24 cellular contexts compared by ENCODE assay signal in genomic region chr6:80728830-80729229, GRCh38.
"Had no signal": no experiment of that assay in that cellular context is flagged by ENCODE, and none has a peak within 500 bp of the region (broad histone marks: within the 10 kb centered on the region; RNA-seq: fewer than 3 reads in every experiment).

No MANE protein-coding gene starts in this region.

- ATAC-seq: activated CD8-positive, alpha-beta T cell treated with anti-CD3 and anti-CD28 coated beads, Interleukin-2, amount 10 ng/mL, durations not matched to agents 7 days and 5 days; T-helper 17 cell; WTC11 had no signal

- H3K4me3 Mint-ChIP-seq: activated CD8-positive, alpha-beta T cell treated with anti-CD3 and anti-CD28 coated beads, Interleukin-2, amount 10 ng/mL, durations not matched to agents 7 days and 5 days; activated naive CD4-positive, alpha-beta T cell treated with anti-CD3 and anti-CD28 coated beads, Interleukin-2, amount 50 U/mL, for 24 hours; activated T-helper 1 cell treated with anti-CD3 and anti-CD28 coated beads, Interleukin-12 subunit alpha, Interleukin-12 subunit beta, Interleukin-2, Interleukin-4 antibody, amounts not matched to agents 30 ng/mL and 10 ng/mL and 1 ng/mL, durations not matched to agents 14 hours and 24 hours and 36 hours; central memory CD8-positive, alpha-beta T cell; T-helper 17 cell; WTC11 had no signal

- H3K27ac Mint-ChIP-seq: activated CD8-positive, alpha-beta T cell treated with anti-CD3 and anti-CD28 coated beads, Interleukin-2, amount 10 ng/mL, durations not matched to agents 7 days and 5 days; activated naive CD4-positive, alpha-beta T cell treated with anti-CD3 and anti-CD28 coated beads, Interleukin-2, amount 50 U/mL, for 24 hours; activated T-helper 1 cell treated with anti-CD3 and anti-CD28 coated beads, Interleukin-12 subunit alpha, Interleukin-12 subunit beta, Interleukin-2, Interleukin-4 antibody, amounts not matched to agents 30 ng/mL and 10 ng/mL and 1 ng/mL, durations not matched to agents 14 hours and 24 hours and 36 hours; T-helper 17 cell; WTC11 had no signal

- H3K4me1 Mint-ChIP-seq: activated naive CD4-positive, alpha-beta T cell treated with anti-CD3 and anti-CD28 coated beads, Interleukin-2, amount 50 U/mL, for 24 hours; central memory CD8-positive, alpha-beta T cell; T-helper 17 cell; WTC11 had no signal

- H3K9me3 Mint-ChIP-seq: activated naive CD4-positive, alpha-beta T cell treated with anti-CD3 and anti-CD28 coated beads, Interleukin-2, amount 50 U/mL, for 24 hours; activated T-helper 1 cell treated with anti-CD3 and anti-CD28 coated beads, Interleukin-12 subunit alpha, Interleukin-12 subunit beta, Interleukin-2, Interleukin-4 antibody, amounts not matched to agents 30 ng/mL and 10 ng/mL and 1 ng/mL, durations not matched to agents 14 hours and 24 hours and 36 hours; WTC11 had no signal

- H3K27me3 Mint-ChIP-seq: activated naive CD4-positive, alpha-beta T cell treated with anti-CD3 and anti-CD28 coated beads, Interleukin-2, amount 50 U/mL, for 24 hours; central memory CD8-positive, alpha-beta T cell; T-helper 17 cell had no signal

- H3K27ac ChIP-seq: KMS-11 had no signal

- H3K36me3 Mint-ChIP-seq: activated naive CD4-positive, alpha-beta T cell treated with anti-CD3 and anti-CD28 coated beads, Interleukin-2, amount 50 U/mL, for 24 hours; WTC11 had no signal

- DNase-seq: activated CD4-positive, alpha-beta T cell treated with anti-CD3 and anti-CD28 coated beads for 48 hours; activated CD4-positive, alpha-beta T cell treated with anti-CD3 and anti-CD28 coated beads, Interleukin-2, amount 50 U/mL, for 4 hours; activated CD4-positive, CD25-positive, alpha-beta regulatory T cell treated with anti-CD3 and anti-CD28 coated beads, Interleukin-2, amount 50 U/mL, for 72 hours; activated CD8-positive, alpha-beta memory T cell treated with anti-CD3 and anti-CD28 coated beads, Interleukin-2, amount 50 U/mL, for 48 hours; activated CD8-positive, alpha-beta T cell treated with anti-CD3 and anti-CD28 coated beads, Interleukin-2, amount 10 ng/mL, durations not matched to agents 7 days and 5 days; activated effector memory CD4-positive, alpha-beta T cell treated with Interleukin-2 at 50 U/mL for 16 hours; activated naive CD4-positive, alpha-beta T cell; activated T-cell treated with anti-CD3 and anti-CD28 coated beads, Interleukin-2, amount 50 U/mL, for 1 hour; aorta; MM.1S; NCI-H1105; NCI-H1436; NCI-H1694 treated with DMSO at 0.1 percent for 48 hours; NCI-H2029 treated with DMSO at 0.1 percent for 48 hours; NCI-H446; NCI-H524; SHP77 treated with DMSO at 0.1 percent for 48 hours; T-helper 17 cell; T-helper 9 cell had no signal

- H3K4me2 ChIP-seq: KMS-11 had no signal

- H3K9ac ChIP-seq: KMS-11 had no signal
